ENCODE assay signal across 25 cellular contexts in the genomic region with DNA sequence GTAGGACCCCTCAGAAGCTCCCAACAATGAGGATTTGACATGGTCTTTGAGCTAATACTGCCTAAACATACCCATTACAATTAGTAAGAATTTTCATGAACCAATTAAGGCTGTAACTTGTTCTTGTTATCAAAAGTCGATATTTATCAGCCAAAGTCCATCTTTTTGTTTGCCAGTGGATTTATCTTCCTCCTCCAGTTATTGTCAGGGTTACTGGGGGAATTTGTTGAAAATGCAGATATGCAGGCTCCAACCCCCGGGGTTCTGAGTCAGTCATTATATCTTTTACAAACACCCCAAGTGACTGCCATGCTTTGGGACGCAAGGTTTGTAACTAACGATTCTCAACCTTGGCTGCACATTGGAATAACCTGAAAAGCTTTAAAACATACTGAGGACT.
DNase-seq lines count a peak whose midpoint lies in the region; ATAC-seq, FAIRE-seq and TF ChIP-seq lines count a peak whose summit lies in the region.
"Had no signal": no experiment of that assay in that cellular context is flagged by ENCODE, and none has a peak within 500 bp of the region (broad histone marks: within the 10 kb centered on the region; RNA-seq: fewer than 3 reads in every experiment).

No MANE protein-coding gene starts in this region.

- FAIRE-seq in GM12891 (lab: Jason Lieb, UNC), result no peak
- FAIRE-seq: A549, GM12892, GM19239, H54 had no signal

- H4K5ac ChIP-seq in H9 (ENCODE audit: insufficient read length, low read depth, low read length), result no peak overlapping the region

- no peaks in the 10 kb centered on the region for H3K9me3 ChIP-seq in H9 (ENCODE audit: control insufficient read depth, low read depth, low read length)
- no peaks in the 10 kb centered on the region for H3K9me3 ChIP-seq in right lobe of liver
- H3K9me3 ChIP-seq: A549; BE2C; BLaER1 treated with 17β-estradiol and CSF1 and Interleukin-3, amounts not matched to agents 10 nM and 100 nM had no signal

- H3K27ac ChIP-seq in H9 (ENCODE audit: insufficient read length, low read depth, low read length), result no peak overlapping the region
- peak overlapping the region; percentile 63 to 77 (median 68) for H3K27ac ChIP-seq in right lobe of liver
- no peak overlapping the region for H3K27ac ChIP-seq in GM23338 (ENCODE audit: low read depth)
- H3K27ac ChIP-seq: A549; BLaER1 treated with 17β-estradiol and CSF1 and Interleukin-3, amounts not matched to agents 10 nM and 100 nM had no signal

- ATAC-seq in left lobe of liver (peak; percentile 35), right lobe of liver (peak; percentile 4 to 61 (median 20)), GM23338 (no peak), GM21723 (IDR thresholded peaks at IDR 0.05; ENCODE audit: unreplicated experiment) (no peak)
- ATAC-seq: A549 had no signal

- H3T11ph ChIP-seq in H9 (ENCODE audit: low read length), result no peak overlapping the region

- H3K79me1 ChIP-seq in H9 (ENCODE audit: insufficient read depth, low read depth, low read length, poor library complexity, severe bottlenecking), result no peaks in the 10 kb centered on the region

- H3K4me1 Mint-ChIP-seq in H9 (peaks cover 28 to 37% of the 10 kb centered on the region in 2 experiments), GM23338 (peaks cover 17% of the 10 kb centered on the region)
- H3K4me1 Mint-ChIP-seq: CD14-positive monocyte; CD8-positive, alpha-beta memory T cell had no signal

- H3K56ac ChIP-seq in H9 (ENCODE audit: insufficient read length, low read depth, low read length), result no peak overlapping the region

- no peak overlapping the region for H2BK15ac ChIP-seq in H9 (ENCODE audit: low read depth, low read length)

- H3K27me3 ChIP-seq in H9 (ENCODE audit: insufficient read depth, low read length) (no peaks in the 10 kb centered on the region), right lobe of liver (no peaks in the 10 kb centered on the region), GM23338 (ENCODE audit: insufficient read depth) (no peaks in the 10 kb centered on the region)
- H3K27me3 ChIP-seq: BE2C; BLaER1 treated with 17β-estradiol and CSF1 and Interleukin-3, amounts not matched to agents 10 nM and 100 nM had no signal

- no peak overlapping the region for H3K23ac ChIP-seq in H9 (ENCODE audit: insufficient read length, low read depth, low read length)

- peak overlapping the region; percentile 60 for H2BK20ac ChIP-seq in H9 (ENCODE audit: low read depth, low read length, poor library complexity, severe bottlenecking)

- intact Hi-C loops in right lobe of liver (cut with DNase I), result no loop called here

- TF ChIP-seq POLR2A in right lobe of liver (IDR thresholded peaks at IDR 0.05) (no peak), GM12891 (IDR thresholded peaks at IDR 0.05; ENCODE audit: low read depth, low read length) (no peak)

- H3K23me2 ChIP-seq in H9 (ENCODE audit: insufficient read length, low read depth, low read length, poor library complexity, severe bottlenecking), result no peaks in the 10 kb centered on the region

- H2BK5ac ChIP-seq in H9 (ENCODE audit: insufficient read length, low read length), result no peak overlapping the region

- peaks cover 6% of the 10 kb centered on the region; the same call in 1 of the 2 replicates for H3K4me1 ChIP-seq in H9 (ENCODE audit: insufficient read depth, low read length)
- H3K4me1 ChIP-seq in right lobe of liver, result peaks cover 0 to 56% (median 16%) of the 10 kb centered on the region in 4 donors
- H3K4me1 ChIP-seq in GM23338 (ENCODE audit: insufficient read depth), result peaks cover 14% of the 10 kb centered on the region; the same call in 1 of the 2 replicates
- H3K4me1 ChIP-seq: A549, BE2C had no signal

- no peak overlapping the region for H4K91ac ChIP-seq in H9 (ENCODE audit: insufficient read length, low read depth, low read length)

- H3K4me2 ChIP-seq in H9 (ENCODE audit: insufficient read depth, insufficient read length, low read length), result no peak overlapping the region
- H3K4me2 ChIP-seq in GM23338, result no peak overlapping the region
- H3K4me2 ChIP-seq: A549; BLaER1 treated with 17β-estradiol and CSF1 and Interleukin-3, amounts not matched to agents 10 nM and 100 nM had no signal

- H3K79me2 ChIP-seq in H9 (ENCODE audit: insufficient read depth, low read length) (peaks cover 3% of the 10 kb centered on the region; the same call in 1 of the 2 replicates), GM23338 (replicated peaks; ENCODE audit: insufficient read depth) (no peaks in the 10 kb centered on the region)

- 0 out of 2 replicates have a peak, but pooled peaks cover 12% of the 10 kb centered on the region for H3K9me2 ChIP-seq in GM23338 (ENCODE audit: insufficient read depth)

- H3K9me3 Mint-ChIP-seq in H9 (no peaks in the 10 kb centered on the region), GM23338 (no peaks in the 10 kb centered on the region)
- H3K9me3 Mint-ChIP-seq: CD4-positive, alpha-beta T cell had no signal

- no peak overlapping the region for H2BK12ac ChIP-seq in H9 (ENCODE audit: insufficient read length, low read depth, low read length)

- H3K4me3 ChIP-seq in right lobe of liver, result no peak overlapping the region
- H3K4me3 ChIP-seq in GM23338, result no peak overlapping the region
- H3K4me3 ChIP-seq: A549; BLaER1 treated with 17β-estradiol and CSF1 and Interleukin-3, amounts not matched to agents 10 nM and 100 nM had no signal

- no peak overlapping the region for H3K18ac ChIP-seq in H9 (ENCODE audit: insufficient read length, low read depth, low read length)

- no peak overlapping the region for H2BK120ac ChIP-seq in H9 (ENCODE audit: low read depth, low read length, poor library complexity, severe bottlenecking)

- H3K27me3 Mint-ChIP-seq in H9 (ENCODE audit: low read depth), result peaks cover 2% of the 10 kb centered on the region; the same call in 1 of the 2 replicates
- peaks cover 7% of the 10 kb centered on the region for H3K27me3 Mint-ChIP-seq in GM23338 (ENCODE audit: insufficient read depth, low read depth, poor library complexity)
- H3K27me3 Mint-ChIP-seq: CD4-positive, alpha-beta T cell had no signal

- H3K36me3 ChIP-seq in right lobe of liver, result no peaks in the 10 kb centered on the region
- H3K36me3 ChIP-seq in GM23338 (ENCODE audit: insufficient read depth), result no peaks in the 10 kb centered on the region
- H3K36me3 ChIP-seq: BE2C; BLaER1 treated with 17β-estradiol and CSF1 and Interleukin-3, amounts not matched to agents 10 nM and 100 nM had no signal

- H3K14ac ChIP-seq in H9 (ENCODE audit: insufficient read depth, low read length), result no peak overlapping the region

- H3K27ac Mint-ChIP-seq in H9, result no peak overlapping the region
- no peak overlapping the region for H3K27ac Mint-ChIP-seq in GM23338
- H3K27ac Mint-ChIP-seq: CD14-positive monocyte; CD4-positive, alpha-beta T cell; CD8-positive, alpha-beta memory T cell had no signal

- no peak overlapping the region for H3K4me3 Mint-ChIP-seq in H9
- no peak overlapping the region for H3K4me3 Mint-ChIP-seq in GM23338
- H3K4me3 Mint-ChIP-seq: CD14-positive monocyte; CD4-positive, alpha-beta T cell; CD8-positive, alpha-beta memory T cell had no signal

- H3K36me3 Mint-ChIP-seq in H9 (ENCODE audit: insufficient read depth in 1 of 3, low read depth in 3 of 3) (0 out of 7 replicates have a peak, but pooled peaks cover 0 to 4% (median 0%) of the 10 kb centered on the region in 3 experiments), GM23338 (ENCODE audit: low read depth) (no peaks in the 10 kb centered on the region)
- H3K36me3 Mint-ChIP-seq: CD14-positive monocyte; CD8-positive, alpha-beta memory T cell had no signal

- no CpG with 5 or more reads among the region's 4 CpGs for WGBS in H9 (ENCODE audit: extremely low coverage, insufficient read length, low lambda C conversion rate)
- 15% methylated on average over 4 of the region's 4 CpGs for WGBS in right lobe of liver (ENCODE audit: insufficient coverage, low coverage, low lambda C conversion rate, missing lambda C conversion rate)

- H3F3A ChIP-seq in GM23338 (replicated peaks; ENCODE audit: low read depth), result 0 out of 2 replicates have a peak, but pooled peaks cover 2% of the 10 kb centered on the region

- no peak for TF ChIP-seq CTCF in H9 (conservative IDR thresholded peaks at IDR 0.05)
- no peak for TF ChIP-seq CTCF in right lobe of liver (IDR thresholded peaks at IDR 0.05)
- no peak for TF ChIP-seq CTCF in GM23338 (conservative IDR thresholded peaks at IDR 0.05; ENCODE audit: low read depth in 2 of 2)

- H4K8ac ChIP-seq in H9 (replicated peaks; ENCODE audit: insufficient read length, low read depth, low read length), result no peak overlapping the region

- no peak overlapping the region for H2AK5ac ChIP-seq in H9 (ENCODE audit: insufficient read length, low read length)

- H3K4ac ChIP-seq in H9 (ENCODE audit: low read depth, low read length), result no peak overlapping the region

- H3K9ac ChIP-seq in H9 (ENCODE audit: extremely low read depth, insufficient read length, low read length), result no peak overlapping the region
- H3K9ac ChIP-seq: BLaER1 treated with 17β-estradiol and CSF1 and Interleukin-3, amounts not matched to agents 10 nM and 100 nM had no signal

- no peak for DNase-seq in H9
- DNase-seq in left lobe of liver (ENCODE audit: low spot score), result no peak
- no peak for DNase-seq in right lobe of liver
- no peak for DNase-seq in GM19238 (ENCODE audit: insufficient read length, low spot score)
- no peak for DNase-seq in GM23338 (ENCODE audit: low spot score)
- DNase-seq in GM12891 (ENCODE audit: insufficient read length, low spot score), result no peak
- DNase-seq: 8988T; ACHN; AML-193; BE2C; Calu3; CD4-positive, alpha-beta T cell; CD8-positive, alpha-beta memory T cell; DMS53; DMS79 treated with DMSO at 0.1 percent for 48 hours; GF-D8; GOT3; HCEC 1CT had no signal

- H2AFZ ChIP-seq in H9 (ENCODE audit: low read length) (no peak overlapping the region), GM23338 (no peak overlapping the region)

- H4K20me1 ChIP-seq in H9 (ENCODE audit: control insufficient read depth, insufficient read depth, insufficient read length) (no peaks in the 10 kb centered on the region), GM23338 (replicated peaks; ENCODE audit: insufficient read depth) (no peaks in the 10 kb centered on the region)
- H4K20me1 ChIP-seq: BLaER1 treated with 17β-estradiol and CSF1 and Interleukin-3, amounts not matched to agents 10 nM and 100 nM had no signal

TF ChIP-seq in GM23338, 12 proteins besides CTCF, POLR2A, EP300 and RAD21 (continues in another document):
- TF ChIP-seq CREB1 (CRISPR knock-in tag; IDR thresholded peaks at IDR 0.05; ENCODE audit: low read depth), result no peak

TF ChIP-seq in GM12891, 5 proteins besides CTCF, POLR2A, EP300 and RAD21:
- TF ChIP-seq PAX5 (IDR thresholded peaks at IDR 0.05; ENCODE audit: insufficient read depth, low read length, severe bottlenecking) (no peak), TAF1 (IDR thresholded peaks at IDR 0.05; ENCODE audit: low read depth, low read length) (no peak), SPI1 (IDR thresholded peaks at IDR 0.05; ENCODE audit: low read depth, low read length) (no peak), POU2F2 (IDR thresholded peaks at IDR 0.05; ENCODE audit: low read depth, low read length) (no peak), POLR2AphosphoS5 (IDR thresholded peaks at IDR 0.05; ENCODE audit: low read depth, low read length) (no peak)

Comparison
In these comparisons a context has a peak if more than half of its experiments do, and no peak if none do; other contexts are left out.
1. H3K27ac ChIP-seq: peak in right lobe of liver (3 of 3); none in H9 (single experiment) and GM23338 (single experiment).
2. ATAC-seq: peak in left lobe of liver (single experiment) and right lobe of liver (4 of 4); none in GM23338 (single experiment) and GM21723 (single experiment).